12 cellular contexts compared by ENCODE assay signal in the genomic region with DNA sequence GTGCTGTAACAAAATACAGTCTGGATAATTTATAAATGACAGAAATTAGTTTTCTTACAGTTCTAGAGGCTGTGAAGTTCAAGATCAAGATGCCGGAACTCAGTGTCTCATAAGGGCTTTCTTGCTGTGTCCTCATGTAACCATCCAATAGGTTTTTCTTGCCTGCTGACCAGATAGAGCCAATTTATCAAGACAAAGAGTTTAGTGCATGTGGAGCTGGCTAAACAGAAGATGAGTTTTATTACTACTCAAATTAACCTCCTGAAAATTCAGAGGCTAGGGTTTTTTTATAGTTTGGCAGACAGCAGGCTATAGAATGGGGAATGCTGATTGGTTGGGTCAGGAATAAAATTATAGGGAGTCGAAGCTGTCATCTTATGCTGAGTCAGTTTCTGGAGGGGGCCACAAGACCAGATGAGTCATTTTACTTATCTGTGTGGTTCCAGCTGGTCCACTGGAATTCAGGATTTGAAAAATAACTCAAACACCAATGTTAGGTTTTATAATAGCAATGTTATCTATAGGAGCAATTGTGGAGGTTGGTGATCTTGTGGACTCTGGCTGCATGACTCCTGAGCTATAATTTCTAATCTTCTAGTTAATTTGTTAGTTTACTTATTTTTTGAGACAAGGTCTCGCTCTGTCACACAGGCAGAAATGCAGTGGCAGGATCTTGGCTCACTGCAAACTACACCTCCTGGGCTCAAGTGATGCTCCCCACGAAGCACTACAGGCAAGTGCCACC. TPM values are rescaled to one million over a fixed set of nuclear protein-coding genes. Genes with fewer than 3 reads are reported as not detected.
DNase-seq lines count a peak whose midpoint lies in the region; ATAC-seq and TF ChIP-seq lines count a peak whose summit lies in the region.
"Had no signal": no experiment of that assay in that cellular context is flagged by ENCODE, and none has a peak within 500 bp of the region (broad histone marks: within the 10 kb centered on the region; RNA-seq: fewer than 3 reads in every experiment).

No MANE protein-coding gene starts in this region.

- H3K9me3 ChIP-seq in IMR-90 (ENCODE audit: control insufficient read depth, insufficient read depth, low read length): peaks cover 2% of the 10 kb centered on the region; the same call in 1 of the 2 replicates
- H3K9me3 ChIP-seq: colonic mucosa had no signal

- peak overlapping the region; percentile 26; the same call in 1 of the 2 replicates for H3K4me2 ChIP-seq in IMR-90 (ENCODE audit: low read depth, low read length)

- BruUV-seq in IMR-90 (replicated peaks; lab: Mats Ljungman, UMichigan): no TSS peak

- in situ Hi-C loops in IMR-90 (cut with MboI; ENCODE audit: low sequenced_read_pairs) (no loop called here), brain microvascular endothelial cell (cut with HindIII; ENCODE audit: low pct_ligation_motif_present, low sequenced_read_pairs) (no loop called here)

- H4K8ac ChIP-seq in IMR-90 (ENCODE audit: low read depth in 2 of 2, low read length in 2 of 2): peak overlapping the region; percentile 10 to 70; a peak in 2 of 4 replicates

- H3K9me3 Mint-ChIP-seq in activated T-helper 1 cell treated with anti-CD3 and anti-CD28 coated beads, Interleukin-12 subunit alpha, Interleukin-12 subunit beta, Interleukin-2, Interleukin-4 antibody, amounts not matched to agents 30 ng/mL and 10 ng/mL and 1 ng/mL, durations not matched to agents 14 hours and 24 hours and 36 hours: peaks cover 7% of the 10 kb centered on the region
- H3K9me3 Mint-ChIP-seq: natural killer cell had no signal

- peak; percentile 8; the same call in 1 of the 2 replicates for ATAC-seq in IMR-90 (ENCODE audit: low read depth)
- ATAC-seq in HG02798 (IDR thresholded peaks at IDR 0.05; ENCODE audit: poor library complexity, unreplicated experiment): no peak
- no peak for ATAC-seq in GM21619 (IDR thresholded peaks at IDR 0.05; ENCODE audit: unreplicated experiment)
- ATAC-seq: natural killer cell had no signal

- dilution Hi-C loops in IMR-90 (cut with HindIII; ENCODE audit: low sequenced_read_pairs, unreplicated experiment): no loop called here

- H3K4me3 ChIP-seq in IMR-90 (ENCODE audit: insufficient read depth, low read depth, low read length) (no peak overlapping the region), brain microvascular endothelial cell (ENCODE audit: low read depth, low read length) (no peak overlapping the region)
- H3K4me3 ChIP-seq: colonic mucosa had no signal

- H4K91ac ChIP-seq in IMR-90 (ENCODE audit: insufficient read depth, low read depth, low read length): peak overlapping the region; percentile 75

- no peak overlapping the region for H3K23ac ChIP-seq in IMR-90 (ENCODE audit: low read depth, low read length)

- peak overlapping the region; percentile 59; the same call in 1 of the 2 replicates for H2BK20ac ChIP-seq in IMR-90 (ENCODE audit: low read depth, low read length)

- peak overlapping the region; percentile 56; the same call in 1 of the 2 replicates for H3K4ac ChIP-seq in IMR-90 (ENCODE audit: low read depth, low read length)

- intact Hi-C loops in IMR-90 (cut with micrococcal nuclease): loop anchor here (5.0 kb wide), 1 partner anchor 35 kb away; no protein-coding TSS in a partner anchor
- intact Hi-C loops in activated T-helper 1 cell treated with anti-CD3 and anti-CD28 coated beads, Interleukin-12 subunit alpha, Interleukin-12 subunit beta, Interleukin-2, Interleukin-4 antibody, amounts not matched to agents 30 ng/mL and 10 ng/mL and 1 ng/mL, durations not matched to agents 14 hours and 24 hours and 36 hours (cut with micrococcal nuclease): loop anchor here (5.0 to 10.0 kb wide), 3 partner anchors 55 to 658 kb away; partner anchors contain the start of genes MAP3K20 and SLC25A12

- H3K27ac ChIP-seq in IMR-90 (ENCODE audit: insufficient read depth, low read length) (peak overlapping the region; percentile 48; the same call in 1 of the 2 replicates), brain microvascular endothelial cell (peak overlapping the region; percentile 70)
- H3K27ac ChIP-seq: colonic mucosa had no signal

- TF ChIP-seq CTCF in IMR-90 (conservative IDR thresholded peaks at IDR 0.05; ENCODE audit: low read depth, low read length) (no peak), brain microvascular endothelial cell (IDR thresholded peaks at IDR 0.05; ENCODE audit: low read depth, low read length, missing control alignments) (no peak)

- CTCF ChIA-PET in IMR-90 (lab: Yijun Ruan, JAX): no interaction called here

- no peak overlapping the region for H3K27ac Mint-ChIP-seq in activated T-helper 1 cell treated with anti-CD3 and anti-CD28 coated beads, Interleukin-12 subunit alpha, Interleukin-12 subunit beta, Interleukin-2, Interleukin-4 antibody, amounts not matched to agents 30 ng/mL and 10 ng/mL and 1 ng/mL, durations not matched to agents 14 hours and 24 hours and 36 hours
- H3K27ac Mint-ChIP-seq: activated T-helper 2 cell treated with anti-CD3 and anti-CD28 coated beads, Interferon-gamma antibody, Interleukin-2, Interleukin-4, amounts not matched to agents 10 μg/mL and 5 μg/mL and 100 μg/mL, durations not matched to agents 14 hours and 24 hours and 36 hours; natural killer cell had no signal

- peaks cover 4% of the 10 kb centered on the region; the same call in 1 of the 2 replicates for H3K9me1 ChIP-seq in IMR-90 (ENCODE audit: insufficient read depth, low read length)

- no peak overlapping the region for H2AFZ ChIP-seq in IMR-90 (replicated peaks; ENCODE audit: low read length, poor library complexity)

- no peak for TF ChIP-seq POLR2A in IMR-90 (IDR thresholded peaks at IDR 0.05; ENCODE audit: low read depth, low read length)

- H2BK5ac ChIP-seq in IMR-90 (ENCODE audit: low read depth, low read length, poor library complexity, severe bottlenecking): peak overlapping the region; percentile 78

- H3K56ac ChIP-seq in IMR-90 (ENCODE audit: extremely low read depth, insufficient read depth, low read length): no peak overlapping the region

- H4K5ac ChIP-seq in IMR-90 (ENCODE audit: low read depth, low read length): peak overlapping the region; percentile 24; the same call in 1 of the 2 replicates

- no peaks in the 10 kb centered on the region for H3K36me3 ChIP-seq in IMR-90 (ENCODE audit: control insufficient read depth, insufficient read depth, low read length)
- no peaks in the 10 kb centered on the region for H3K36me3 ChIP-seq in brain microvascular endothelial cell (replicated peaks)
- H3K36me3 ChIP-seq: colonic mucosa had no signal

- peaks cover 10% of the 10 kb centered on the region for H3K4me1 ChIP-seq in IMR-90 (ENCODE audit: control insufficient read depth, insufficient read depth, low read length)
- H3K4me1 ChIP-seq: colonic mucosa had no signal

- H3K4me1 Mint-ChIP-seq in activated T-helper 1 cell treated with anti-CD3 and anti-CD28 coated beads, Interleukin-12 subunit alpha, Interleukin-12 subunit beta, Interleukin-2, Interleukin-4 antibody, amounts not matched to agents 30 ng/mL and 10 ng/mL and 1 ng/mL, durations not matched to agents 14 hours and 24 hours and 36 hours (ENCODE audit: low read depth): peaks cover 63% of the 10 kb centered on the region

- H3K27me3 Mint-ChIP-seq in activated T-helper 1 cell treated with anti-CD3 and anti-CD28 coated beads, Interleukin-12 subunit alpha, Interleukin-12 subunit beta, Interleukin-2, Interleukin-4 antibody, amounts not matched to agents 30 ng/mL and 10 ng/mL and 1 ng/mL, durations not matched to agents 14 hours and 24 hours and 36 hours (ENCODE audit: insufficient read depth): peaks cover 1% of the 10 kb centered on the region

- peak overlapping the region; percentile 63; the same call in 2 of the 3 replicates for H2BK15ac ChIP-seq in IMR-90 (ENCODE audit: low read depth, low read length)

- peak overlapping the region; percentile 53 for H2BK120ac ChIP-seq in IMR-90 (ENCODE audit: low read depth, low read length)

- H4K20me1 ChIP-seq in IMR-90 (ENCODE audit: insufficient read depth, low read length): peaks cover 5% of the 10 kb centered on the region; the same call in 1 of the 2 replicates

- no peak overlapping the region for H3K9ac ChIP-seq in IMR-90 (ENCODE audit: low read depth, low read length)

- POLR2A ChIA-PET in IMR-90 (lab: Charles Lee; ENCODE audit: unreplicated experiment): interaction anchor here (0.7 kb wide), 1 partner anchor 30 kb away, joined by 3 read pairs; no protein-coding TSS in a partner anchor

- peaks cover 16 to 36% of the 10 kb centered on the region in 2 experiments for H3K79me1 ChIP-seq in IMR-90 (ENCODE audit: low read depth in 1 of 2, low read length in 2 of 2)

- peaks cover 30% of the 10 kb centered on the region for H3K36me3 Mint-ChIP-seq in activated T-helper 1 cell treated with anti-CD3 and anti-CD28 coated beads, Interleukin-12 subunit alpha, Interleukin-12 subunit beta, Interleukin-2, Interleukin-4 antibody, amounts not matched to agents 30 ng/mL and 10 ng/mL and 1 ng/mL, durations not matched to agents 14 hours and 24 hours and 36 hours (ENCODE audit: low read depth)
- H3K36me3 Mint-ChIP-seq: natural killer cell had no signal

- no peak overlapping the region for H3K4me3 Mint-ChIP-seq in activated T-helper 1 cell treated with anti-CD3 and anti-CD28 coated beads, Interleukin-12 subunit alpha, Interleukin-12 subunit beta, Interleukin-2, Interleukin-4 antibody, amounts not matched to agents 30 ng/mL and 10 ng/mL and 1 ng/mL, durations not matched to agents 14 hours and 24 hours and 36 hours
- H3K4me3 Mint-ChIP-seq: natural killer cell had no signal

- no CpG with 5 or more reads among the region's 4 CpGs for WGBS in IMR-90 (ENCODE audit: extremely low coverage in 2 of 2, insufficient read length in 1 of 2), 2 experiments

- peak overlapping the region; percentile 54; the same call in 1 of the 2 replicates for H2AK5ac ChIP-seq in IMR-90 (ENCODE audit: low read depth, low read length)

- peak overlapping the region; percentile 72; the same call in 1 of the 2 replicates for H3K14ac ChIP-seq in IMR-90 (replicated peaks; ENCODE audit: low read depth, low read length)

- H3K27me3 ChIP-seq in IMR-90 (ENCODE audit: control insufficient read depth, insufficient read depth, low read length) (no peaks in the 10 kb centered on the region), brain microvascular endothelial cell (replicated peaks) (no peaks in the 10 kb centered on the region)
- H3K27me3 ChIP-seq: colonic mucosa had no signal

- no peak for TF ChIP-seq RAD21 in IMR-90 (IDR thresholded peaks at IDR 0.05; ENCODE audit: low read length)

- DNase-seq in AG20443 (ENCODE audit: low spot score): peak; percentile 39
- peak; percentile 96 for DNase-seq in IMR-90
- peak; percentile 93 for DNase-seq in brain microvascular endothelial cell
- DNase-seq in kidney glomerular epithelial cell (lab: John Stamatoyannopoulos, UW): peak; percentile 62
- DNase-seq in activated CD4-positive, alpha-beta T cell treated with anti-CD3 and anti-CD28 coated beads, Interleukin-2, amount 50 U/mL, for 4 hours: no peak
- DNase-seq in activated T-helper 1 cell treated with anti-CD3 and anti-CD28 coated beads, Interleukin-12 subunit alpha, Interleukin-12 subunit beta, Interleukin-2, Interleukin-4 antibody, amounts not matched to agents 30 ng/mL and 10 ng/mL and 1 ng/mL, durations not matched to agents 14 hours and 24 hours and 36 hours (ENCODE audit: low spot score): no peak
- DNase-seq: colonic mucosa, natural killer cell, NCI-H1417 had no signal

- H2AK9ac ChIP-seq in IMR-90 (replicated peaks; ENCODE audit: low read depth, low read length, poor library complexity): no peak overlapping the region

- H3K18ac ChIP-seq in IMR-90 (ENCODE audit: low read depth, low read length): peak overlapping the region; percentile 57; the same call in 1 of the 2 replicates

RNA-seq across cellular contexts. Expression of gene PDK1, which starts 3.2 kb away (rescaled TPM):
- total RNA-seq in IMR-90 (2012; rRNA removed): 68.3 and 85.9 TPM in 2 replicates
- polyA plus RNA-seq in IMR-90 (2012; rRNA removed): 35.2 and 38.1 TPM in 2 replicates
- polyA plus RNA-seq in IMR-90 (2012; cell fraction: cytosol; rRNA removed): 25.1 and 25.3 TPM in 2 replicates
- 25.1 and 56.4 TPM in 2 replicates for polyA plus RNA-seq in IMR-90 (2012; cell fraction: nucleus; rRNA removed; ENCODE audit: low replicate concordance)
- 27.6 and 35.8 TPM in 2 replicates for total RNA-seq in activated T-helper 1 cell treated with anti-CD3 and anti-CD28 coated beads, Interleukin-12 subunit alpha, Interleukin-12 subunit beta, Interleukin-2, Interleukin-4 antibody, amounts not matched to agents 30 ng/mL and 10 ng/mL and 1 ng/mL, durations not matched to agents 14 hours and 24 hours and 36 hours

Comparison
In these comparisons a context has a peak if more than half of its experiments do, and no peak if none do; other contexts are left out.
1. DNase-seq: peak in AG20443 (single experiment), IMR-90 (single experiment), brain microvascular endothelial cell (single experiment) and kidney glomerular epithelial cell (single experiment); none in activated CD4-positive, alpha-beta T cell treated with anti-CD3 and anti-CD28 coated beads, Interleukin-2, amount 50 U/mL, for 4 hours (0 of 2) and activated T-helper 1 cell treated with anti-CD3 and anti-CD28 coated beads, Interleukin-12 subunit alpha, Interleukin-12 subunit beta, Interleukin-2, Interleukin-4 antibody, amounts not matched to agents 30 ng/mL and 10 ng/mL and 1 ng/mL, durations not matched to agents 14 hours and 24 hours and 36 hours (single experiment).